9 cellular contexts compared by ENCODE assay signal in the genomic region with DNA sequence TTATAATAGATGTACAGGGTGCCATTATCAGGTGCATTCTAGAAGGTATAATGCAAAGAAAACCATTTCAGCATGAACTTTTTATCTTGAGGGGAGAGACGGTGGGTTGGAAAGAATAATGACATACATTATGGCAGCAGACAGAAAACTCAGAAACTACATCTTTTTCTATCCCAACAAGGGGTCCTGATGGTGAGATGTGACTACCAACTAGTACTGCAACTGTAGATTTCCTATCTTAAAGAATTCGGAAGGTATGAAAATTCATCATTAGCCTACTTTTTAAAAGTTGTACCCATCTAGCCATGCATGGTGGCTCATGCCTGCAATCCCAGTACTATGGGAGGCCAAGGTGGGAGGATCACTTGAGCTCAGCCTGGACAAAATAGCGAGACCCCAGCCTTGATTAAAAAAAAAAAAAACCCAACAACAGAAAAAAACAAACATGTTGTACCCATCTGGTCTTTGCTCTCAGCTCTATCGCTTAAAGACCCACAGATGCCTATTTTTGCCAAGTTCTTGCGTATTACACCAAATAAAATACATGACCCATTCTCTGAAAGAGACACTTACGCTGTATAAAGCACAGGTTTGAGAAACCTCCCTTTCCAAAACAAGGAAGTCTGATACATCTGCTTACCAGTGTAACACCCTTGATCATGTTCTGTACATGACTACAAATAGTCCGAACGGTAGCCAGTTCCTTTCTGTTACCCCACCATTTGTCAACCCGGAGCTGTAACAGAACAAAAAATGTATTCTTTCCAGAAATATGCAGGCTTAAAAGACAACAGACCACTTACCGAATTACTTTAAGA. TPM values are rescaled to one million over a fixed set of nuclear protein-coding genes. Genes with fewer than 3 reads are reported as not detected.
A peak's percentile ranks its signal among the peaks of the same experiment; 100 is the strongest.
DNase-seq lines count a peak whose midpoint lies in the region; ATAC-seq, FAIRE-seq and TF ChIP-seq lines count a peak whose summit lies in the region.
"Had no signal": no experiment of that assay in that cellular context is flagged by ENCODE, and none has a peak within 500 bp of the region (broad histone marks: within the 10 kb centered on the region; RNA-seq: fewer than 3 reads in every experiment).

No MANE protein-coding gene starts in this region.

- no peak for FAIRE-seq in astrocyte (lab: Jason Lieb, UNC)

- no peaks in the 10 kb centered on the region for H3K9me3 ChIP-seq in cardiac muscle cell (ENCODE audit: low read depth)
- no peaks in the 10 kb centered on the region for H3K9me3 ChIP-seq in astrocyte (ENCODE audit: insufficient read depth, low read depth, low read length)
- H3K9me3 ChIP-seq in lower lobe of right lung: no peaks in the 10 kb centered on the region
- H3K9me3 ChIP-seq in upper lobe of right lung: no peaks in the 10 kb centered on the region

- H3K36me3 ChIP-seq in cardiac muscle cell (peaks cover 52% of the 10 kb centered on the region), astrocyte (ENCODE audit: insufficient read depth, low read length) (peaks cover 52% of the 10 kb centered on the region), lower lobe of right lung (peaks cover 72% of the 10 kb centered on the region), upper lobe of right lung (peaks cover 64% of the 10 kb centered on the region)

- no peaks in the 10 kb centered on the region for H3K9me3 Mint-ChIP-seq in astrocyte (ENCODE audit: unreplicated experiment)

- H3K79me2 ChIP-seq in astrocyte (ENCODE audit: insufficient read depth, low read length): peaks cover 59% of the 10 kb centered on the region

- H3K4me3 Mint-ChIP-seq in astrocyte (ENCODE audit: unreplicated experiment): peak overlapping the region; percentile 98

- H2AFZ ChIP-seq in astrocyte (ENCODE audit: low read depth, low read length): no peak overlapping the region

- peak overlapping the region; percentile 90 for H3K4me2 ChIP-seq in astrocyte (ENCODE audit: low read length)

- intact Hi-C loops in left cardiac atrium (cut with DNase I): loop anchor here in 1 of 2 donors (10.0 kb wide), 1 partner anchor 518 kb away; a partner anchor contains a TSS
- intact Hi-C loops in lower lobe of right lung (cut with DNase I): no loop called here
- intact Hi-C loops in upper lobe of right lung (cut with DNase I): no loop called here

- H3K9ac ChIP-seq in astrocyte (ENCODE audit: low read length): peak overlapping the region; percentile 97

- peak overlapping the region; percentile 100 for H3K27ac Mint-ChIP-seq in astrocyte (ENCODE audit: unreplicated experiment)

- peaks cover 59% of the 10 kb centered on the region for H4K20me1 ChIP-seq in astrocyte (ENCODE audit: insufficient read depth, low read length)

- no peak for DNase-seq in cardiac muscle cell (ENCODE audit: low read depth in 1 of 2, low spot score in 1 of 2)
- DNase-seq in left cardiac atrium: no peak
- DNase-seq in astrocyte (ENCODE audit: low read depth): no peak
- no peak for DNase-seq in lower lobe of right lung
- no peak for DNase-seq in upper lobe of right lung
- no peak for DNase-seq in stimulated activated CD4-positive, alpha-beta T cell treated with anti-CD3 and anti-CD28 coated beads, Interleukin-4, amount 100 ng/mL, for 1 hour
- no peak for DNase-seq in NCI-H2107 (lab: John Stamatoyannopoulos, UW)

- H3K4me3 ChIP-seq in cardiac muscle cell (peak overlapping the region; percentile 86), astrocyte (ENCODE audit: insufficient read depth, low read depth, low read length) (peak overlapping the region; percentile 94), lower lobe of right lung (peak overlapping the region; percentile 88), upper lobe of right lung (peak overlapping the region; percentile 81)

- H3K27me3 ChIP-seq in cardiac muscle cell (no peaks in the 10 kb centered on the region), astrocyte (ENCODE audit: insufficient read depth, low read length) (no peaks in the 10 kb centered on the region), lower lobe of right lung (ENCODE audit: low read depth) (no peaks in the 10 kb centered on the region), upper lobe of right lung (no peaks in the 10 kb centered on the region)

- H3K4me1 Mint-ChIP-seq in astrocyte (ENCODE audit: low read depth, unreplicated experiment): peaks cover 16% of the 10 kb centered on the region

- H3K27ac ChIP-seq in cardiac muscle cell: peak overlapping the region; percentile 97
- no peak overlapping the region for H3K27ac ChIP-seq in astrocyte (ENCODE audit: low read depth, low read length)
- H3K27ac ChIP-seq in lower lobe of right lung: peak overlapping the region; percentile 98
- peak overlapping the region; percentile 97 for H3K27ac ChIP-seq in upper lobe of right lung

- H3K36me3 Mint-ChIP-seq in astrocyte (ENCODE audit: low read depth, unreplicated experiment): peaks cover 29% of the 10 kb centered on the region

- H3K4me1 ChIP-seq in cardiac muscle cell (ENCODE audit: low read depth) (peaks cover 13% of the 10 kb centered on the region), astrocyte (ENCODE audit: insufficient read depth, low read length) (peaks cover 20% of the 10 kb centered on the region), lower lobe of right lung (peaks cover 27% of the 10 kb centered on the region), upper lobe of right lung (peaks cover 16% of the 10 kb centered on the region)

- TF ChIP-seq CTCF in cardiac muscle cell (IDR thresholded peaks at IDR 0.05; ENCODE audit: low read depth, low read length) (no peak), astrocyte (IDR thresholded peaks at IDR 0.05; ENCODE audit: insufficient read depth, low read depth, low read length) (no peak), lower lobe of right lung (IDR thresholded peaks at IDR 0.05) (no peak), upper lobe of right lung (IDR thresholded peaks at IDR 0.05) (no peak)

- no peaks in the 10 kb centered on the region for H3K27me3 Mint-ChIP-seq in astrocyte (ENCODE audit: low read depth, unreplicated experiment)

- ATAC-seq in left cardiac atrium (no peak), lower lobe of right lung (no peak), upper lobe of right lung (no peak), HG02763 (IDR thresholded peaks at IDR 0.05; ENCODE audit: unreplicated experiment) (no peak)

RNA-seq across cellular contexts. Expression of a gene that starts 1.6 kb away (rescaled TPM):
- total RNA-seq in cardiac muscle cell: 1,988 and 4,130 TPM in 2 replicates
- polyA plus RNA-seq in cardiac muscle cell: 431 and 515 TPM in 2 replicates
- 1,000 to 10,000 TPM; 1,080 to 1,082 TPM for total RNA-seq in left cardiac atrium
- total RNA-seq in astrocyte: 963 and 1,047 TPM in 2 replicates
- 1,277 TPM for total RNA-seq in lower lobe of right lung
- total RNA-seq in upper lobe of right lung: 1,204 TPM

RNA-seq across cellular contexts. Expression of a gene that starts 1.7 kb away (rescaled TPM):
- total RNA-seq in cardiac muscle cell (7.0 and 16.3 TPM in 2 replicates), left cardiac atrium (10 to 100 TPM; 16.7 to 24.1 TPM), astrocyte (9.6 and 11.0 TPM in 2 replicates), lower lobe of right lung (13.7 TPM), upper lobe of right lung (11.7 TPM)
- polyA plus RNA-seq in cardiac muscle cell: 19.0 and 29.4 TPM in 2 replicates

RNA-seq across cellular contexts. Expression of a gene that starts 50.4 kb away (rescaled TPM):
- total RNA-seq in cardiac muscle cell (not detected in 2 replicates), left cardiac atrium (1 to 10 TPM; 1.7 to 5.0 TPM), astrocyte (not detected in 2 replicates), lower lobe of right lung (1.0 TPM), upper lobe of right lung (0.87 TPM)
- polyA plus RNA-seq in cardiac muscle cell: 0.12 TPM in 1 of 2 replicates, not detected in the other
- total RNA-seq: G401 had no signal
